In genomic region chr7:74604326-74605020, GRCh38 we compare ENCODE assay signal across 9 cellular contexts. TPM values are rescaled to one million over a fixed set of nuclear protein-coding genes. Genes with fewer than 3 reads are reported as not detected.
DNase-seq lines count a peak whose midpoint lies in the region; ATAC-seq, FAIRE-seq and TF ChIP-seq lines count a peak whose summit lies in the region.
"Had no signal": no experiment of that assay in that cellular context is flagged by ENCODE, and none has a peak within 500 bp of the region (broad histone marks: within the 10 kb centered on the region; RNA-seq: fewer than 3 reads in every experiment).

No MANE protein-coding gene starts in this region.

- DNase-seq in COLO668 (lab: John Stamatoyannopoulos, UW; ENCODE audit: unreplicated experiment) (peak; percentile 11), M059J (ENCODE audit: low read depth) (peak; percentile 69), epithelial cell of prostate (ENCODE audit: low read depth, low spot score) (no peak), pancreas (peak; percentile 35 to 78 (median 63)), NCI-H774 (lab: John Stamatoyannopoulos, UW) (no peak), islet precursor cell (no peak)
- no peak for DNase-seq in stimulated activated naive B cell treated with anti-CD40 and anti-IgM and Interleukin-4, amounts not matched to agents 10 μg/mL and 1 μg/mL and 100 μg/mL, for 72 hours

- peak overlapping the region in 1 of 2 donors; percentile 41 for H3K4me3 Mint-ChIP-seq in stimulated activated naive B cell treated with anti-CD40 and anti-IgM and Interleukin-4, amounts not matched to agents 10 μg/mL and 1 μg/mL and 100 μg/mL, for 72 hours

- TF ChIP-seq CTCF in pancreas (IDR thresholded peaks at IDR 0.05): no peak

- peak overlapping the region; percentile 42 for H3K27ac ChIP-seq in epithelial cell of prostate
- peak overlapping the region in 1 of 4 donors; percentile 2 for H3K27ac ChIP-seq in pancreas

- no peak overlapping the region for H3K4me3 ChIP-seq in pancreas
- H3K4me3 ChIP-seq: coronary artery had no signal

- WGBS in pancreas, 2 donors: 81 to 84% methylated on average over 7 of the region's 7 CpGs

- intact Hi-C loops in pancreas (cut with DNase I): no loop called here

- H3K27me3 ChIP-seq in pancreas: no peaks in the 10 kb centered on the region

- peaks cover 11 to 22% of the 10 kb centered on the region in 2 donors for H3K4me1 Mint-ChIP-seq in stimulated activated naive B cell treated with anti-CD40 and anti-IgM and Interleukin-4, amounts not matched to agents 10 μg/mL and 1 μg/mL and 100 μg/mL, for 72 hours

- no peaks in the 10 kb centered on the region for H3K9me3 ChIP-seq in pancreas

- H3K4me1 ChIP-seq in pancreas: no peaks in the 10 kb centered on the region

- no peak for FAIRE-seq in pancreas (lab: Jason Lieb, UNC)

- H3K27me3 Mint-ChIP-seq in stimulated activated naive B cell treated with anti-CD40 and anti-IgM and Interleukin-4, amounts not matched to agents 10 μg/mL and 1 μg/mL and 100 μg/mL, for 72 hours: no peaks in the 10 kb centered on the region

- H3K9me3 Mint-ChIP-seq in stimulated activated naive B cell treated with anti-CD40 and anti-IgM and Interleukin-4, amounts not matched to agents 10 μg/mL and 1 μg/mL and 100 μg/mL, for 72 hours: no peaks in the 10 kb centered on the region

- H3K36me3 ChIP-seq in pancreas: no peaks in the 10 kb centered on the region

- H3K27ac Mint-ChIP-seq in stimulated activated naive B cell treated with anti-CD40 and anti-IgM and Interleukin-4, amounts not matched to agents 10 μg/mL and 1 μg/mL and 100 μg/mL, for 72 hours: no peak overlapping the region

- no peaks in the 10 kb centered on the region for H3K36me3 Mint-ChIP-seq in stimulated activated naive B cell treated with anti-CD40 and anti-IgM and Interleukin-4, amounts not matched to agents 10 μg/mL and 1 μg/mL and 100 μg/mL, for 72 hours

- ATAC-seq in pancreas (peak; percentile 46 to 65 (median 46)), HG03280 (IDR thresholded peaks at IDR 0.05; ENCODE audit: unreplicated experiment) (no peak)
- no peak for ATAC-seq in stimulated activated naive B cell treated with anti-CD40 and anti-IgM and Interleukin-4, amounts not matched to agents 10 μg/mL and 1 μg/mL and 100 μg/mL, for 72 hours (replicated peaks)

RNA-seq across cellular contexts. Expression of gene GTF2I, which starts 53.0 kb away (rescaled TPM):
- total RNA-seq in M059J (2014; rRNA removed; shearing (Covaris generic)): 92.8 and 156 TPM in 2 replicates
- total RNA-seq in pancreas: 100 to 1,000 TPM in 2 of 6 donors, 10 to 100 TPM in 4; 66.8 to 159 (median 89.2) TPM
- polyA plus RNA-seq in pancreas: 10 to 100 TPM; 40.5 to 43.6 TPM

Comparison
In these comparisons a context has a peak if more than half of its experiments do, and no peak if none do; other contexts are left out.
1. DNase-seq: peak in COLO668 (single experiment), M059J (single experiment) and pancreas (6 of 6); none in epithelial cell of prostate (single experiment), stimulated activated naive B cell treated with anti-CD40 and anti-IgM and Interleukin-4, amounts not matched to agents 10 μg/mL and 1 μg/mL and 100 μg/mL, for 72 hours (single experiment), NCI-H774 (single experiment) and islet precursor cell (single experiment).
2. ATAC-seq: peak in pancreas (4 of 4); none in stimulated activated naive B cell treated with anti-CD40 and anti-IgM and Interleukin-4, amounts not matched to agents 10 μg/mL and 1 μg/mL and 100 μg/mL, for 72 hours (0 of 2) and HG03280 (single experiment).